In the genomic region with DNA sequence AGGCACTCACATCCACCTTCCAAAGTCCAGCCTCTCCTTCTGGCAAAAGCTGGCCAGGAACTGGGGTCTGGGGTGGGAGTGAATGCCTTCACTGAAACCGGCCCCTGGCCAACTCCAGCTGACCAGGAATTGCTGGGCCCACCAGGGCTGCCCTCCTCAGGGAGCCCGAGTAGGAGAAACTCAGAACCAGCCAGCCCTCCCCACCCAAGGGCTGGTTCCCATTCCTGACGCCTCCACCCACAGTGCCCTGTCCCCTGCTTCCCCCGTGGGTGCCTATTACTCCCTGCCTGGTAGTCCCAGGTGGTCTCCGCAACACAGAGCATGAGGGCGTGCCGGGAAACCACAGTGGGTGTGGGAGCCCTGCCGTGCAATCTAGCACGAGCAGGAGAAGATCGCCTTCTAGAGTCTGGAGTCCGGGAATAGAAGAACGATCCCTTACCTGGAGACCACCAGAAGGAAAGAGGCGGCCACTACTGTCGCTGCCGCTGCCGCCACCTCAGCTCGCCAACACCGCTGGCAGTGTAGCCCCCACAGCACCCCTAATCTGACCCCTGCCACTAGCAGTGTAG, we compare ENCODE assay signal across 15 cellular contexts.
DNase-seq lines count a peak whose midpoint lies in the region; ATAC-seq and TF ChIP-seq lines count a peak whose summit lies in the region.
"Had no signal": no experiment of that assay in that cellular context is flagged by ENCODE, and none has a peak within 500 bp of the region (broad histone marks: within the 10 kb centered on the region; RNA-seq: fewer than 3 reads in every experiment).

No MANE protein-coding gene starts in this region.

- intact Hi-C loops in Right ventricle myocardium inferior (cut with DNase I), result no loop called here

- no peaks in the 10 kb centered on the region for H3K36me3 ChIP-seq in right atrium auricular region
- H3K36me3 ChIP-seq: thoracic aorta, WERI-Rb-1 had no signal

- H3K9me3 ChIP-seq in right atrium auricular region, result no peaks in the 10 kb centered on the region
- H3K9me3 ChIP-seq: thoracic aorta had no signal

- no peak overlapping the region for H3K4me3 ChIP-seq in right atrium auricular region
- H3K4me3 ChIP-seq: GM23248, thoracic aorta had no signal

- peak; percentile 74 for DNase-seq in Right ventricle myocardium inferior (ENCODE audit: missing footprints)
- DNase-seq in right atrium auricular region (ENCODE audit: low spot score), result no peak
- DNase-seq in globus pallidus (ENCODE audit: low spot score), result peak; percentile 0
- peak; percentile 91 for DNase-seq in mesenteric fat pad (ENCODE audit: low spot score)
- no peak for DNase-seq in NCI-H524 treated with DMSO at 0.1 percent for 48 hours (lab: John Stamatoyannopoulos, UW)
- DNase-seq in NCI-H2081 (lab: John Stamatoyannopoulos, UW), result no peak
- no peak for DNase-seq in NCI-H187 treated with DMSO at 0.1 percent for 48 hours (lab: John Stamatoyannopoulos, UW)
- DNase-seq: activated T-cell treated with anti-CD3 and anti-CD28 coated beads for 4 hours, cortex of kidney, GM23248, NCI-H187, SIG-M5, WERI-Rb-1 had no signal

- TF ChIP-seq CTCF in right atrium auricular region (IDR thresholded peaks at IDR 0.05), result no peak

- ATAC-seq in Right ventricle myocardium inferior, result no peak
- no peak for ATAC-seq in GM19035 (IDR thresholded peaks at IDR 0.05; ENCODE audit: unreplicated experiment)

- H3K27me3 ChIP-seq in right atrium auricular region, result no peaks in the 10 kb centered on the region

- no peaks in the 10 kb centered on the region for H3K4me1 ChIP-seq in right atrium auricular region

- H3K27ac ChIP-seq in right atrium auricular region, result no peak overlapping the region
- H3K27ac ChIP-seq: GM23248, thoracic aorta, WERI-Rb-1 had no signal

Comparison
In these comparisons a context has a peak if more than half of its experiments do, and no peak if none do; other contexts are left out.
1. DNase-seq: peak in Right ventricle myocardium inferior (single experiment), globus pallidus (single experiment) and mesenteric fat pad (single experiment); none in right atrium auricular region (single experiment), NCI-H524 treated with DMSO at 0.1 percent for 48 hours (single experiment), NCI-H2081 (0 of 2) and NCI-H187 treated with DMSO at 0.1 percent for 48 hours (single experiment).